8 cellular contexts compared by ENCODE assay signal in the genomic region with DNA sequence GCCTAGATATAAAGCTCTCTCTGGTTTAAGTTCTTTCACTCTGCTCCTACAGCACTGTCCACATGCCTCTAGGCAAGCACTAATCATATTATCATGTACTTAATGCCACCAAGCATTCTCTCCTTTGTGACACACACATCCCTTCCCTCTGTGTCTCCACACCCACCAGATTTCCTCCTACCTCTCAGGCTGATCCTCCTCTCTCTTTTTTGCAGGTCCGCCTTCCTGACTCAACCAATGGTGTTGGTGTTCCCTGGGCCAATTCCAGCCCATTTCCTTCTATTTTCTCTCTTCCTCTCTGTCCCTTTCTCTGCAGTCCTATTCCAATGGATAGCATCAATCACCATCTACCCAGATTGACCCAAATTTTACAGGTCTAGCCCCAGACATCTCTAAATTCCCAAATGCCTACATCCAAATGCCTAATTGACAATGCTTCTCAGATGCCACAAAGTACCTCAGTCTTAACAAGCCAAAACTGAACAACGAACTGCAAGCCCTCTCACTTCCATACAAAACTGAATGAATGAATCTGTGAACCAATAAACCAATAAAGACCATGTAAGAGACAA. TPM values are rescaled to one million over a fixed set of nuclear protein-coding genes. Genes with fewer than 3 reads are reported as not detected.
A peak's percentile ranks its signal among the peaks of the same experiment; 100 is the strongest.
DNase-seq lines count a peak whose midpoint lies in the region; ATAC-seq and TF ChIP-seq lines count a peak whose summit lies in the region.

No MANE protein-coding gene starts in this region.

- no peaks in the 10 kb centered on the region for H3K9me3 ChIP-seq in mucosa of descending colon

- H3K4me3 ChIP-seq in mucosa of descending colon, result peak overlapping the region; percentile 73

- intact Hi-C loops in Calu3 (cut with micrococcal nuclease; ENCODE audit: unreplicated experiment), result no loop called here
- intact Hi-C loops in mucosa of descending colon (cut with DNase I, micrococcal nuclease), result no loop called here

- H3K9me3 Mint-ChIP-seq in Calu3 (ENCODE audit: low read depth, unreplicated experiment), result no peaks in the 10 kb centered on the region

- TF ChIP-seq CTCF in Calu3 (IDR thresholded peaks at IDR 0.05; ENCODE audit: unreplicated experiment) (no peak), mucosa of descending colon (IDR thresholded peaks at IDR 0.05) (no peak), GM20000 (IDR thresholded peaks at IDR 0.05; ENCODE audit: extremely low read depth, missing control alignments) (no peak)

- no peaks in the 10 kb centered on the region for H3K36me3 ChIP-seq in mucosa of descending colon (ENCODE audit: low read depth)

- peaks cover 25% of the 10 kb centered on the region for H3K27me3 Mint-ChIP-seq in Calu3 (ENCODE audit: unreplicated experiment)

- peaks cover 7% of the 10 kb centered on the region for H3K4me1 ChIP-seq in mucosa of descending colon (ENCODE audit: low read depth)

- peaks cover 8% of the 10 kb centered on the region for H3K36me3 Mint-ChIP-seq in Calu3 (ENCODE audit: insufficient read depth, unreplicated experiment)

- ATAC-seq in GM21423 (IDR thresholded peaks at IDR 0.05; ENCODE audit: unreplicated experiment) (peak; percentile 1), mucosa of descending colon (peak; percentile 46)

- DNase-seq in Calu3 (no peak), NCI-H146 treated with DMSO at 0.1 percent for 48 hours (lab: John Stamatoyannopoulos, UW; ENCODE audit: unreplicated experiment) (peak; percentile 50), cerebellar cortex (ENCODE audit: low spot score) (peak; percentile 32), mucosa of descending colon (no peak), GM20000 (ENCODE audit: low spot score) (no peak), SIG-M5 treated with dmso at 0.1 percent for 504 hours (lab: John Stamatoyannopoulos, UW; ENCODE audit: unreplicated experiment) (no peak)
- no peak for DNase-seq in activated CD8-positive, alpha-beta memory T cell treated with anti-CD3 and anti-CD28 coated beads for 24 hours

- no TSS peak for BruUV-seq in Calu3 (replicated peaks; lab: Mats Ljungman, UMichigan)

- no peak overlapping the region for H3K27ac Mint-ChIP-seq in Calu3 (ENCODE audit: unreplicated experiment)

- peak overlapping the region; percentile 73 for H3K4me3 Mint-ChIP-seq in Calu3 (ENCODE audit: low read depth, unreplicated experiment)

- no peaks in the 10 kb centered on the region for H3K4me1 Mint-ChIP-seq in Calu3 (ENCODE audit: low read depth, unreplicated experiment)

- CTCF ChIA-PET in Calu3 (lab: Charles Lee), result interaction anchor here (0.5 kb wide), 1 partner anchor 65 kb away, joined by 3 read pairs; no protein-coding TSS in a partner anchor

RNA-seq across cellular contexts. Expression of gene ZNF215, which starts 0.5 kb away (rescaled TPM):
- total RNA-seq in Calu3 (2022), result 1.2 and 1.6 TPM in 2 replicates
- 1 to 10 TPM; 3.0 to 7.5 (median 5.1) TPM for total RNA-seq in mucosa of descending colon

RNA-seq across cellular contexts. Expression of gene OR2D3, which starts 4.9 kb away (rescaled TPM):
- not detected in 2 replicates for total RNA-seq in Calu3 (2022)
- not detected for total RNA-seq in mucosa of descending colon

RNA-seq across cellular contexts. Expression of gene OR2D2, which starts 33.4 kb away (rescaled TPM):
- total RNA-seq in Calu3 (2022) (not detected in 2 replicates), mucosa of descending colon (1 to 10 TPM in 1 of 3 donors, under 1 TPM in 2; 0.28 to 2.1 (median 0.53) TPM)

RNA-seq across cellular contexts. Expression of gene OR10A4, which starts 49.3 kb away (rescaled TPM):
- total RNA-seq in Calu3 (2022) (not detected in 2 replicates), mucosa of descending colon (not detected)

Comparison
In these comparisons a context has a peak if more than half of its experiments do, and no peak if none do; other contexts are left out.
1. DNase-seq: peak in NCI-H146 treated with DMSO at 0.1 percent for 48 hours (single experiment) and cerebellar cortex (single experiment); none in Calu3 (single experiment), mucosa of descending colon (0 of 3), GM20000 (single experiment), SIG-M5 treated with dmso at 0.1 percent for 504 hours (single experiment) and activated CD8-positive, alpha-beta memory T cell treated with anti-CD3 and anti-CD28 coated beads for 24 hours (single experiment).